In genomic region chr1:9910425-9911178, GRCh38 we compare ENCODE assay signal across 1 cellular context.
TF ChIP-seq lines count a peak whose summit lies in the region.

No MANE protein-coding gene starts in this region.

TF ChIP-seq in HepG2, 621 proteins besides CTCF, POLR2A, EP300 and RAD21 (continued from another document and continues in another):
- TF ChIP-seq ZNF142 (CRISPR knock-in tag; IDR thresholded peaks at IDR 0.05) (peak; percentile 79; the same call in 1 of the 2 replicates), KDM6A (CRISPR knock-in tag; IDR thresholded peaks at IDR 0.05; ENCODE audit: low read depth) (no peak), ZMYM4 (CRISPR knock-in tag; IDR thresholded peaks at IDR 0.05) (peak; percentile 65), MAZ (IDR thresholded peaks at IDR 0.05; ENCODE audit: borderline replicate concordance, low read depth, low read length) (peak; percentile 80), MAZ (CRISPR knock-in tag; IDR thresholded peaks at IDR 0.05; ENCODE audit: low read depth) (peak; percentile 44; the same call in 1 of the 2 replicates), ZNF280D (CRISPR knock-in tag; IDR thresholded peaks at IDR 0.05) (no peak), RFXAP (CRISPR knock-in tag; IDR thresholded peaks at IDR 0.05; ENCODE audit: borderline replicate concordance) (no peak), NR2F6 (IDR thresholded peaks at IDR 0.05) (0 out of 2 replicates have a peak, but pooled peaks have one; percentile 8), NR2F6 (CRISPR knock-in tag; IDR thresholded peaks at IDR 0.05) (no peak; the same call in 1 of the 2 replicates), WIZ (CRISPR knock-in tag; IDR thresholded peaks at IDR 0.05) (no peak), SMAD1 (CRISPR knock-in tag; IDR thresholded peaks at IDR 0.05; ENCODE audit: borderline replicate concordance, low read depth) (no peak), SRF (IDR thresholded peaks at IDR 0.05; ENCODE audit: low read depth, low read length) (peak; percentile 94), ZFP37 (CRISPR knock-in tag; IDR thresholded peaks at IDR 0.05; ENCODE audit: borderline replicate concordance) (0 out of 2 replicates have a peak, but pooled peaks have one; percentile 28), ZFP36L2 (CRISPR knock-in tag; IDR thresholded peaks at IDR 0.05) (no peak), ZNF766 (CRISPR knock-in tag; IDR thresholded peaks at IDR 0.05; ENCODE audit: borderline replicate concordance) (0 out of 2 replicates have a peak, but pooled peaks have one; percentile 65), ZSCAN5A (CRISPR knock-in tag; IDR thresholded peaks at IDR 0.05; ENCODE audit: borderline replicate concordance) (no peak), SYNCRIP (IDR thresholded peaks at IDR 0.05; ENCODE audit: insufficient read depth, low read depth, low read length) (no peak), ZNF10 (CRISPR knock-in tag; IDR thresholded peaks at IDR 0.05; ENCODE audit: borderline replicate concordance, low read depth) (no peak), RCOR2 (CRISPR knock-in tag; IDR thresholded peaks at IDR 0.05) (no peak), PHF8 (CRISPR knock-in tag; IDR thresholded peaks at IDR 0.05) (peak; percentile 64), ZFYVE20 (CRISPR knock-in tag; IDR thresholded peaks at IDR 0.05; ENCODE audit: borderline replicate concordance, low read depth) (no peak), SP5 (CRISPR knock-in tag; IDR thresholded peaks at IDR 0.05; ENCODE audit: borderline replicate concordance, low read depth) (peak; percentile 68), RARA (CRISPR knock-in tag; IDR thresholded peaks at IDR 0.05) (no peak), ZNF446 (CRISPR knock-in tag; IDR thresholded peaks at IDR 0.05) (no peak), HNF4G (IDR thresholded peaks at IDR 0.05; ENCODE audit: borderline replicate concordance, low read depth, low read length) (no peak), HNF4G (CRISPR knock-in tag; IDR thresholded peaks at IDR 0.05; ENCODE audit: borderline replicate concordance, low read depth) (no peak), MAFK (conservative IDR thresholded peaks at IDR 0.05 in 1 of 2, IDR thresholded peaks at IDR 0.05 in 1 of 2; ENCODE audit: low read length in 2 of 2) (no peak), SRSF4 (IDR thresholded peaks at IDR 0.05; ENCODE audit: low read depth, low read length, poor library complexity, severe bottlenecking) (no peak), EHMT2 (IDR thresholded peaks at IDR 0.05; ENCODE audit: borderline replicate concordance, low read depth, low read length) (no peak), MZF1 (CRISPR knock-in tag; IDR thresholded peaks at IDR 0.05; ENCODE audit: borderline replicate concordance) (no peak), ZKSCAN5 (CRISPR knock-in tag; IDR thresholded peaks at IDR 0.05) (no peak), KDM2A (CRISPR knock-in tag; IDR thresholded peaks at IDR 0.05; ENCODE audit: borderline replicate concordance, low read depth) (peak; percentile 66; the same call in 1 of the 2 replicates), RBAK (CRISPR knock-in tag; IDR thresholded peaks at IDR 0.05) (no peak), ZNF530 (CRISPR knock-in tag; IDR thresholded peaks at IDR 0.05; ENCODE audit: low read depth) (no peak), ZNF30 (CRISPR knock-in tag; IDR thresholded peaks at IDR 0.05) (no peak), ZNF761 (CRISPR knock-in tag; conservative IDR thresholded peaks at IDR 0.05) (no peak)
- TF ChIP-seq, protein P1, sequence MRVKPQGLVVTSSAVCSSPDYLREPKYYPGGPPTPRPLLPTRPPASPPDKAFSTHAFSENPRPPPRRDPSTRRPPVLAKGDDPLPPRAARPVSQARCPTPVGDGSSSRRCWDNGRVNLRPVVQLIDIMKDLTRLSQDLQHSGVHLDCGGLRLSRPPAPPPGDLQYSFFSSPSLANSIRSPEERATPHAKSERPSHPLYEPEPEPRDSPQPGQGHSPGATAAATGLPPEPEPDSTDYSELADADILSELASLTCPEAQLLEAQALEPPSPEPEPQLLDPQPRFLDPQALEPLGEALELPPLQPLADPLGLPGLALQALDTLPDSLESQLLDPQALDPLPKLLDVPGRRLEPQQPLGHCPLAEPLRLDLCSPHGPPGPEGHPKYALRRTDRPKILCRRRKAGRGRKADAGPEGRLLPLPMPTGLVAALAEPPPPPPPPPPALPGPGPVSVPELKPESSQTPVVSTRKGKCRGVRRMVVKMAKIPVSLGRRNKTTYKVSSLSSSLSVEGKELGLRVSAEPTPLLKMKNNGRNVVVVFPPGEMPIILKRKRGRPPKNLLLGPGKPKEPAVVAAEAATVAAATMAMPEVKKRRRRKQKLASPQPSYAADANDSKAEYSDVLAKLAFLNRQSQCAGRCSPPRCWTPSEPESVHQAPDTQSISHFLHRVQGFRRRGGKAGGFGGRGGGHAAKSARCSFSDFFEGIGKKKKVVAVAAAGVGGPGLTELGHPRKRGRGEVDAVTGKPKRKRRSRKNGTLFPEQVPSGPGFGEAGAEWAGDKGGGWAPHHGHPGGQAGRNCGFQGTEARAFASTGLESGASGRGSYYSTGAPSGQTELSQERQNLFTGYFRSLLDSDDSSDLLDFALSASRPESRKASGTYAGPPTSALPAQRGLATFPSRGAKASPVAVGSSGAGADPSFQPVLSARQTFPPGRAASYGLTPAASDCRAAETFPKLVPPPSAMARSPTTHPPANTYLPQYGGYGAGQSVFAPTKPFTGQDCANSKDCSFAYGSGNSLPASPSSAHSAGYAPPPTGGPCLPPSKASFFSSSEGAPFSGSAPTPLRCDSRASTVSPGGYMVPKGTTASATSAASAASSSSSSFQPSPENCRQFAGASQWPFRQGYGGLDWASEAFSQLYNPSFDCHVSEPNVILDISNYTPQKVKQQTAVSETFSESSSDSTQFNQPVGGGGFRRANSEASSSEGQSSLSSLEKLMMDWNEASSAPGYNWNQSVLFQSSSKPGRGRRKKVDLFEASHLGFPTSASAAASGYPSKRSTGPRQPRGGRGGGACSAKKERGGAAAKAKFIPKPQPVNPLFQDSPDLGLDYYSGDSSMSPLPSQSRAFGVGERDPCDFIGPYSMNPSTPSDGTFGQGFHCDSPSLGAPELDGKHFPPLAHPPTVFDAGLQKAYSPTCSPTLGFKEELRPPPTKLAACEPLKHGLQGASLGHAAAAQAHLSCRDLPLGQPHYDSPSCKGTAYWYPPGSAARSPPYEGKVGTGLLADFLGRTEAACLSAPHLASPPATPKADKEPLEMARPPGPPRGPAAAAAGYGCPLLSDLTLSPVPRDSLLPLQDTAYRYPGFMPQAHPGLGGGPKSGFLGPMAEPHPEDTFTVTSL (CRISPR knock-in tag; IDR thresholded peaks at IDR 0.05; ENCODE audit: borderline replicate concordance) = no peak
- TF ChIP-seq, protein P2, sequence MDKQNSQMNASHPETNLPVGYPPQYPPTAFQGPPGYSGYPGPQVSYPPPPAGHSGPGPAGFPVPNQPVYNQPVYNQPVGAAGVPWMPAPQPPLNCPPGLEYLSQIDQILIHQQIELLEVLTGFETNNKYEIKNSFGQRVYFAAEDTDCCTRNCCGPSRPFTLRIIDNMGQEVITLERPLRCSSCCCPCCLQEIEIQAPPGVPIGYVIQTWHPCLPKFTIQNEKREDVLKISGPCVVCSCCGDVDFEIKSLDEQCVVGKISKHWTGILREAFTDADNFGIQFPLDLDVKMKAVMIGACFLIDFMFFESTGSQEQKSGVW (CRISPR knock-in tag; IDR thresholded peaks at IDR 0.05; ENCODE audit: borderline replicate concordance) = no peak
- TF ChIP-seq, protein P3, sequence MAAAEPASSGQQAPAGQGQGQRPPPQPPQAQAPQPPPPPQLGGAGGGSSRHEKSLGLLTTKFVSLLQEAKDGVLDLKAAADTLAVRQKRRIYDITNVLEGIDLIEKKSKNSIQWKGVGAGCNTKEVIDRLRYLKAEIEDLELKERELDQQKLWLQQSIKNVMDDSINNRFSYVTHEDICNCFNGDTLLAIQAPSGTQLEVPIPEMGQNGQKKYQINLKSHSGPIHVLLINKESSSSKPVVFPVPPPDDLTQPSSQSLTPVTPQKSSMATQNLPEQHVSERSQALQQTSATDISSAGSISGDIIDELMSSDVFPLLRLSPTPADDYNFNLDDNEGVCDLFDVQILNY (CRISPR knock-in tag; conservative IDR thresholded peaks at IDR 0.05) = no peak
- TF ChIP-seq, protein P4, sequence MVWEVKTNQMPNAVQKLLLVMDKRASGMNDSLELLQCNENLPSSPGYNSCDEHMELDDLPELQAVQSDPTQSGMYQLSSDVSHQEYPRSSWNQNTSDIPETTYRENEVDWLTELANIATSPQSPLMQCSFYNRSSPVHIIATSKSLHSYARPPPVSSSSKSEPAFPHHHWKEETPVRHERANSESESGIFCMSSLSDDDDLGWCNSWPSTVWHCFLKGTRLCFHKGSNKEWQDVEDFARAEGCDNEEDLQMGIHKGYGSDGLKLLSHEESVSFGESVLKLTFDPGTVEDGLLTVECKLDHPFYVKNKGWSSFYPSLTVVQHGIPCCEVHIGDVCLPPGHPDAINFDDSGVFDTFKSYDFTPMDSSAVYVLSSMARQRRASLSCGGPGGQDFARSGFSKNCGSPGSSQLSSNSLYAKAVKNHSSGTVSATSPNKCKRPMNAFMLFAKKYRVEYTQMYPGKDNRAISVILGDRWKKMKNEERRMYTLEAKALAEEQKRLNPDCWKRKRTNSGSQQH (CRISPR knock-in tag; IDR thresholded peaks at IDR 0.05; ENCODE audit: low read depth) = no peak
- TF ChIP-seq, protein P5, sequence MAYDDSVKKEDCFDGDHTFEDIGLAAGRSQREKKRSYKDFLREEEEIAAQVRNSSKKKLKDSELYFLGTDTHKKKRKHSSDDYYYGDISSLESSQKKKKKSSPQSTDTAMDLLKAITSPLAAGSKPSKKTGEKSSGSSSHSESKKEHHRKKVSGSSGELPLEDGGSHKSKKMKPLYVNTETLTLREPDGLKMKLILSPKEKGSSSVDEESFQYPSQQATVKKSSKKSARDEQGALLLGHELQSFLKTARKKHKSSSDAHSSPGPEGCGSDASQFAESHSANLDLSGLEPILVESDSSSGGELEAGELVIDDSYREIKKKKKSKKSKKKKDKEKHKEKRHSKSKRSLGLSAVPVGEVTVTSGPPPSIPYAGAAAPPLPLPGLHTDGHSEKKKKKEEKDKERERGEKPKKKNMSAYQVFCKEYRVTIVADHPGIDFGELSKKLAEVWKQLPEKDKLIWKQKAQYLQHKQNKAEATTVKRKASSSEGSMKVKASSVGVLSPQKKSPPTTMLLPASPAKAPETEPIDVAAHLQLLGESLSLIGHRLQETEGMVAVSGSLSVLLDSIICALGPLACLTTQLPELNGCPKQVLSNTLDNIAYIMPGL (CRISPR knock-in tag; IDR thresholded peaks at IDR 0.05; ENCODE audit: borderline replicate concordance in 1 of 2, low read depth in 1 of 2) = no peak
